Comparison of ENCODE assay signal across 18 cellular contexts in the genomic region with DNA sequence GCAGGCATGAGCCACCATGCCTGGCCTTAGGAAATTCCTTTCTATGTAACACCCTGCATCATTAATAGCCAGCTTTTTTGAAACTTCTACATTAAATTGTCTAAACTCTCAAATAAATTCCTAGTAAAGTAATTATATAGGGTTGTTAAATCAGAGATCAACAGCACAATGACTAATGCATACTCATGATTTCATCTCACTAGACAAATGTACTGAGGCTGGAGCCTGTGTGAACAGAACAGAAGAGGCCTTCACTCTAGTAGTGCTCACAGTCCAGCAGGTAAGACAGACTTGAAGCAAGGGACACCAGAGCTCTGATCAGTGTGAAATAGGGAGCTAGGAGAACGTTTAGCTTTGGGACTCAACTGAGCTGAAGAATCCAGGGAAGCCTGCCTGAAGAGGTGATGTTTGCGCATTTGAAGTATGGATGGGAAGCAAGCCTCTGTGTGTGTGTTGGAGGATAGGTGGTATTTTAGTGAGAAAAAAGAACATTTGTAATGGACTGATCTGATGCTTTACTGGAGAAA. TPM values are rescaled to one million over a fixed set of nuclear protein-coding genes. Genes with fewer than 3 reads are reported as not detected.
"Had no signal": no experiment of that assay in that cellular context is flagged by ENCODE, and none has a peak within 500 bp of the region (broad histone marks: within the 10 kb centered on the region; RNA-seq: fewer than 3 reads in every experiment).

No MANE protein-coding gene starts in this region.

- H3K27me3 ChIP-seq: hepatocyte had no signal

- H3K4me2 ChIP-seq: hepatocyte had no signal

- H3K27ac ChIP-seq: hepatocyte, thoracic aorta had no signal

- H3K9me3 ChIP-seq: thoracic aorta had no signal

- FAIRE-seq: colon had no signal

- H3K4me3 ChIP-seq: hepatocyte, thoracic aorta had no signal

- H3K36me3 ChIP-seq: thoracic aorta had no signal

- H2AFZ ChIP-seq: hepatocyte had no signal

- H3K79me2 ChIP-seq: hepatocyte had no signal

- DNase-seq: activated CD4-positive, alpha-beta T cell treated with anti-CD3 and anti-CD28 coated beads, Interleukin-2, amount 10 ng/mL, durations not matched to agents 24 days and 14 days; activated CD4-positive, CD25-positive, alpha-beta regulatory T cell; activated CD8-positive, alpha-beta memory T cell treated with anti-CD3 and anti-CD28 coated beads, Interleukin-2, amount 50 U/mL, for 4 hours; activated CD8-positive, alpha-beta T cell treated with anti-CD3 and anti-CD28 coated beads, Interleukin-2, amount 10 ng/mL, durations not matched to agents 7 days and 5 days; activated gamma-delta T cell treated with Interleukin-2 at 50 U/mL for 16 hours; amniotic stem cell; caudate nucleus; kidney glomerular epithelial cell; stimulated activated CD4-positive, alpha-beta T cell treated with anti-CD3 and anti-CD28 coated beads, Interleukin-2, amount 100 ng/mL, for 24 hours had no signal

RNA-seq across cellular contexts. Expression of a gene that starts 3.9 kb away (rescaled TPM):
- total RNA-seq: activated CD4-positive, alpha-beta T cell treated with anti-CD3 and anti-CD28 coated beads, Interleukin-2, amount 10 ng/mL, durations not matched to agents 24 days and 14 days; activated CD8-positive, alpha-beta T cell treated with anti-CD3 and anti-CD28 coated beads, Interleukin-2, amount 10 ng/mL, durations not matched to agents 7 days and 5 days; liver; mesenteric fat pad; osteocyte; sciatic nerve; thoracic aorta had no signal
- polyA plus RNA-seq: liver, neural cell, urinary bladder had no signal
